ENCODE assay signal across 11 cellular contexts in genomic region chr5:95884021-95884333, GRCh38.
DNase-seq lines count a peak whose midpoint lies in the region; ATAC-seq and TF ChIP-seq lines count a peak whose summit lies in the region.
"Had no signal": no experiment of that assay in that cellular context is flagged by ENCODE, and none has a peak within 500 bp of the region (broad histone marks: within the 10 kb centered on the region; RNA-seq: fewer than 3 reads in every experiment).

No MANE protein-coding gene starts in this region.

- peak; percentile 25 to 62 for ATAC-seq in left cardiac atrium
- peak; percentile 64 for ATAC-seq in HG03097 (IDR thresholded peaks at IDR 0.05; ENCODE audit: low FRiP score, unreplicated experiment)
- ATAC-seq in upper lobe of right lung: peak; percentile 40
- no peak for ATAC-seq in HG03280 (IDR thresholded peaks at IDR 0.05; ENCODE audit: unreplicated experiment)
- ATAC-seq in HG03135 (IDR thresholded peaks at IDR 0.05; ENCODE audit: unreplicated experiment): no peak

- peaks cover 12% of the 10 kb centered on the region for H3K36me3 ChIP-seq in left ventricle myocardium inferior
- peaks cover 11% of the 10 kb centered on the region for H3K36me3 ChIP-seq in upper lobe of right lung

- H3K9me3 ChIP-seq in left ventricle myocardium inferior (replicated peaks): no peaks in the 10 kb centered on the region
- no peaks in the 10 kb centered on the region for H3K9me3 ChIP-seq in upper lobe of right lung
- H3K9me3 ChIP-seq: thoracic aorta had no signal

- no peak overlapping the region for H3K4me3 ChIP-seq in left ventricle myocardium inferior
- H3K4me3 ChIP-seq in cardiac fibroblast (replicated peaks in 1 of 2; ENCODE audit: low read depth in 2 of 2, low read length in 2 of 2): no peak overlapping the region
- no peak overlapping the region for H3K4me3 ChIP-seq in upper lobe of right lung
- H3K4me3 ChIP-seq: thoracic aorta had no signal

- DNase-seq in left cardiac atrium: no peak
- DNase-seq in left ventricle myocardium inferior: no peak
- peak; percentile 56 to 80 for DNase-seq in cardiac fibroblast (ENCODE audit: low read depth in 2 of 2)
- DNase-seq in upper lobe of right lung: no peak
- no peak for DNase-seq in activated gamma-delta T cell (lab: John Stamatoyannopoulos, UW)
- DNase-seq: activated CD8-positive, alpha-beta memory T cell treated with anti-CD3 and anti-CD28 coated beads, Interleukin-2, amount 50 U/mL, for 4 hours had no signal

- intact Hi-C loops in left cardiac atrium (cut with DNase I): no loop called here
- intact Hi-C loops in left ventricle myocardium inferior (cut with micrococcal nuclease): no loop called here
- intact Hi-C loops in upper lobe of right lung (cut with DNase I): no loop called here

- no peak overlapping the region for H3K27ac ChIP-seq in left ventricle myocardium inferior (replicated peaks)
- no peak overlapping the region for H3K27ac ChIP-seq in upper lobe of right lung
- H3K27ac ChIP-seq: C4-2B, thoracic aorta had no signal

- H3K27me3 ChIP-seq in left ventricle myocardium inferior (ENCODE audit: low read depth) (no peaks in the 10 kb centered on the region), upper lobe of right lung (no peaks in the 10 kb centered on the region)

- TF ChIP-seq CTCF in left ventricle myocardium inferior (IDR thresholded peaks at IDR 0.05; ENCODE audit: borderline replicate concordance) (no peak), cardiac fibroblast (IDR thresholded peaks at IDR 0.05; ENCODE audit: low read depth, low read length) (no peak), upper lobe of right lung (IDR thresholded peaks at IDR 0.05) (no peak)

- no peaks in the 10 kb centered on the region for H3K4me1 ChIP-seq in left ventricle myocardium inferior
- H3K4me1 ChIP-seq in upper lobe of right lung: no peaks in the 10 kb centered on the region

Comparison
In these comparisons a context has a peak if more than half of its experiments do, and no peak if none do; other contexts are left out.
1. ATAC-seq: peak in left cardiac atrium (2 of 2), HG03097 (single experiment) and upper lobe of right lung (single experiment); none in HG03280 (single experiment) and HG03135 (single experiment).
2. DNase-seq: peak in cardiac fibroblast (2 of 2); none in left cardiac atrium (single experiment), left ventricle myocardium inferior (single experiment), upper lobe of right lung (single experiment) and activated gamma-delta T cell (single experiment).